31 cellular contexts compared by ENCODE assay signal in the genomic region with DNA sequence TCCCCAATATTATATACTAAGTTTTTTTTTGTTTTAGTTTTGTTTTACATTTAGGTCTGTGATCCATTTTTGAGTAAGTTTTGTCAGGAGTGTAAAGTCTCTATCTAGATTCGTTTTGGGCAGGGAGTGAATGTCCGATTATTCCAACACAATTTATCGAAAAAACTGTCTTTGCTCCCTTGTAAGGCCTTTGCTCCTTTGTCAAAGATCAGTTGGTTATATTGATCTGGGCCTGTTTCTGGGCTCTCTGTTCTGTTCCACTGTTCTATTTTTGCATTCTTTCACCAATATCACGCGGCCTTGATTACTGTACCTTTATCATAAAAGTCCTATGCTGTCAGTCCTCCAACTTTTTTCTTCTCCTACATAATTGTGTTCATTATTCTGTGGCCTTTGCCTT.
"Had no signal": no experiment of that assay in that cellular context is flagged by ENCODE, and none has a peak within 500 bp of the region (broad histone marks: within the 10 kb centered on the region; RNA-seq: fewer than 3 reads in every experiment).

No MANE protein-coding gene starts in this region.

- H3K9me3 Mint-ChIP-seq: nephron; neural progenitor cell; stimulated activated naive B cell treated with anti-CD40 and anti-IgM and Interleukin-4, amounts not matched to agents 10 μg/mL and 1 μg/mL and 100 μg/mL, for 72 hours had no signal

- H3K27ac Mint-ChIP-seq: naive thymus-derived CD4-positive, alpha-beta T cell; natural killer cell; nephron; neural progenitor cell; progenitor cell of endocrine pancreas; stimulated activated naive B cell treated with anti-CD40 and anti-IgM and Interleukin-4, amounts not matched to agents 10 μg/mL and 1 μg/mL and 100 μg/mL, for 72 hours; stimulated activated naive CD8-positive, alpha-beta T cell treated with anti-CD3 and anti-CD28 coated beads, Interleukin-15, Interleukin-2, amounts not matched to agents 100 ng/mL and 50 ng/mL, for 24 hours had no signal

- H3K36me3 ChIP-seq: neural progenitor cell, ovary, spleen, stomach, thoracic aorta, thyroid gland, tibial nerve, upper lobe of left lung, vagina had no signal

- H3K9ac ChIP-seq: neural progenitor cell, parathyroid adenoma had no signal

- H2AFZ ChIP-seq: neural progenitor cell, parathyroid adenoma had no signal

- H3K27me3 ChIP-seq: neural progenitor cell, ovary, spleen, stomach, thyroid gland, tibial nerve, upper lobe of left lung, vagina had no signal

- H3K27ac ChIP-seq: neural progenitor cell, ovary, parathyroid adenoma, psoas muscle, skin epidermis, spleen, stomach, thoracic aorta, thyroid gland, tibial nerve, upper lobe of left lung, vagina had no signal

- H3K4me1 Mint-ChIP-seq: natural killer cell, neural progenitor cell had no signal

- H3K9me3 ChIP-seq: ovary, psoas muscle, spleen, stomach, thoracic aorta, thyroid gland, tibial nerve, upper lobe of left lung, vagina had no signal

- H3K4me1 ChIP-seq: neural progenitor cell, parathyroid adenoma, psoas muscle, spleen, stomach, thyroid gland, tibial nerve, upper lobe of left lung, vagina had no signal

- H3K27me3 Mint-ChIP-seq: naive thymus-derived CD4-positive, alpha-beta T cell; progenitor cell of endocrine pancreas; stimulated activated naive B cell treated with anti-CD40 and anti-IgM and Interleukin-4, amounts not matched to agents 10 μg/mL and 1 μg/mL and 100 μg/mL, for 72 hours; stimulated activated naive CD8-positive, alpha-beta T cell treated with anti-CD3 and anti-CD28 coated beads, Interleukin-15, Interleukin-2, amounts not matched to agents 100 ng/mL and 50 ng/mL, for 24 hours had no signal

- FAIRE-seq: urothelium cell line had no signal

- H3K79me2 ChIP-seq: parathyroid adenoma had no signal

- H3K4me3 Mint-ChIP-seq: naive thymus-derived CD4-positive, alpha-beta T cell; natural killer cell; nephron; neural progenitor cell; stimulated activated naive B cell treated with anti-CD40 and anti-IgM and Interleukin-4, amounts not matched to agents 10 μg/mL and 1 μg/mL and 100 μg/mL, for 72 hours; stimulated activated naive CD8-positive, alpha-beta T cell treated with anti-CD3 and anti-CD28 coated beads, Interleukin-15, Interleukin-2, amounts not matched to agents 100 ng/mL and 50 ng/mL, for 24 hours had no signal

- DNase-seq: naive thymus-derived CD4-positive, alpha-beta T cell; natural killer cell; occipital lobe; ovary; posterior cingulate gyrus; psoas muscle; right cardiac atrium; spleen; stimulated activated CD4-positive, alpha-beta T cell treated with anti-CD3 and anti-CD28 coated beads, Interleukin-12 subunit alpha, Interleukin-12 subunit beta, amount 100 ng/mL, for 4 hours; stimulated activated CD4-positive, alpha-beta T cell treated with anti-CD3 and anti-CD28 coated beads, Interleukin-1b, Interleukin-23, amount 100 ng/mL, for 48 hours; stimulated activated CD4-positive, alpha-beta T cell treated with anti-CD3 and anti-CD28 coated beads, Interleukin-4, amount 100 ng/mL, for 1 hour; stimulated activated CD4-positive, alpha-beta T cell treated with anti-CD3 and anti-CD28 coated beads, Interleukin-4, amount 100 ng/mL, for 4 hours; stimulated activated CD8-positive, alpha-beta memory T cell treated with anti-CD3 and anti-CD28 coated beads, Interleukin-4, amount 100 ng/mL, for 48 hours; stimulated activated naive B cell treated with anti-CD40 and anti-IgM and Interleukin-4, amounts not matched to agents 10 μg/mL and 1 μg/mL and 100 μg/mL, for 72 hours; stimulated activated naive CD4-positive, alpha-beta T cell treated with Interleukin-2 at 50 U/mL for 16 hours; stomach; thyroid gland; trophoblast cell; upper lobe of left lung had no signal

- H3K4me2 ChIP-seq: neural progenitor cell, smooth muscle cell had no signal

- H3K36me3 Mint-ChIP-seq: natural killer cell, neural progenitor cell had no signal

- H3K4me3 ChIP-seq: neural progenitor cell, ovary, psoas muscle, skin epidermis, smooth muscle cell, spleen, stomach, thoracic aorta, thyroid gland, tibial nerve, upper lobe of left lung, vagina had no signal

- ATAC-seq: naive thymus-derived CD4-positive, alpha-beta T cell; natural killer cell; psoas muscle; right cardiac atrium; sciatic nerve; stimulated activated naive B cell treated with anti-CD40 and anti-IgM and Interleukin-4, amounts not matched to agents 10 μg/mL and 1 μg/mL and 100 μg/mL, for 72 hours had no signal
